9 cellular contexts compared by ENCODE assay signal in genomic region chr12:127145543-127145928, GRCh38.
DNase-seq lines count a peak whose midpoint lies in the region; ATAC-seq, FAIRE-seq and TF ChIP-seq lines count a peak whose summit lies in the region.
"Had no signal": no experiment of that assay in that cellular context is flagged by ENCODE, and none has a peak within 500 bp of the region (broad histone marks: within the 10 kb centered on the region; RNA-seq: fewer than 3 reads in every experiment).

No MANE protein-coding gene starts in this region.

- BruUV-seq in K562 (replicated peaks; lab: Mats Ljungman, UMichigan), result no TSS peak

- H3K27ac ChIP-seq in K562 (ENCODE audit: extremely low read depth, low read depth, low read length), result peak overlapping the region; percentile 95
- H3K27ac ChIP-seq in temporal lobe (ENCODE audit: low read depth, low read length), result peak overlapping the region; percentile 31

- H2AFZ ChIP-seq in K562 (ENCODE audit: low read depth, low read length), result peak overlapping the region; percentile 82

- 19% methylated on average over 5 of the region's 5 CpGs for WGBS in K562 (ENCODE audit: insufficient coverage, low coverage, missing lambda C conversion rate)

- CTCF ChIA-PET in activated CD8-positive, alpha-beta memory T cell treated with anti-CD3 and anti-CD28 coated beads, Interleukin-2, amount 10 ng/mL, durations not matched to agents 7 days and 5 days (lab: Charles Lee), result no interaction called here
- CTCF ChIA-PET in K562 (lab: Yijun Ruan, JAX; ENCODE audit: low intra/inter-chr PET ratio), result no interaction called here

- H3K27me3 ChIP-seq in K562 (ENCODE audit: control insufficient read depth in 2 of 2, insufficient read depth in 2 of 2, low read length in 2 of 2), result no peaks in the 10 kb centered on the region

- peaks cover 2% of the 10 kb centered on the region for H3K36me3 Mint-ChIP-seq in activated CD8-positive, alpha-beta memory T cell treated with anti-CD3 and anti-CD28 coated beads, Interleukin-2, amount 10 ng/mL, durations not matched to agents 7 days and 5 days

- peaks cover 16% of the 10 kb centered on the region for H3K27me3 Mint-ChIP-seq in activated CD8-positive, alpha-beta memory T cell treated with anti-CD3 and anti-CD28 coated beads, Interleukin-2, amount 10 ng/mL, durations not matched to agents 7 days and 5 days

- H3K9me3 ChIP-seq in K562 (replicated peaks; ENCODE audit: control insufficient read depth, insufficient read depth, low read depth, low read length), result 0 out of 2 replicates have a peak, but pooled peaks cover 4% of the 10 kb centered on the region

- peak overlapping the region; percentile 78 for H3K27ac Mint-ChIP-seq in activated CD8-positive, alpha-beta memory T cell treated with anti-CD3 and anti-CD28 coated beads, Interleukin-2, amount 10 ng/mL, durations not matched to agents 7 days and 5 days
- H3K27ac Mint-ChIP-seq: B cell had no signal

- H4K20me1 ChIP-seq in K562 (replicated peaks; ENCODE audit: control insufficient read depth, insufficient read depth, low read length), result no peaks in the 10 kb centered on the region

- H3K9ac ChIP-seq in K562 (ENCODE audit: insufficient read depth in 1 of 2, low read depth in 2 of 2, low read length in 2 of 2), result peak overlapping the region; percentile 91 to 98; a peak in 3 of 4 replicates

- ATAC-seq in activated CD8-positive, alpha-beta memory T cell treated with anti-CD3 and anti-CD28 coated beads, Interleukin-2, amount 10 ng/mL, durations not matched to agents 7 days and 5 days, result no peak
- no peak for ATAC-seq in K562
- peak; percentile 36 for ATAC-seq in left colon
- no peak for ATAC-seq in GM21576 (IDR thresholded peaks at IDR 0.05; ENCODE audit: unreplicated experiment)

- no peak for TF ChIP-seq CTCF in K562 (IDR thresholded peaks at IDR 0.05 in 2 of 3, conservative IDR thresholded peaks at IDR 0.05 in 1 of 3; ENCODE audit: insufficient read depth in 2 of 3, low read depth in 1 of 3, low read length in 3 of 3)

- peaks cover 10 to 15% of the 10 kb centered on the region in 2 experiments; a peak in 4 of 5 replicates for H3K4me1 ChIP-seq in K562 (replicated peaks in 1 of 2; ENCODE audit: control insufficient read depth in 2 of 2, insufficient read depth in 2 of 2, low read length in 2 of 2)

- no peak for DNase-seq in activated CD8-positive, alpha-beta memory T cell treated with anti-CD3 and anti-CD28 coated beads, Interleukin-2, amount 10 ng/mL, durations not matched to agents 7 days and 5 days
- no peak for DNase-seq in activated CD8-positive, alpha-beta memory T cell treated with anti-CD3 and anti-CD28 coated beads for 24 hours
- DNase-seq in K562 (ENCODE audit: extremely low read depth in 1 of 4, low spot score in 3 of 4) (no peak), left colon (no peak), HuH-7 (ENCODE audit: low spot score) (no peak), inferior parietal cortex (ENCODE audit: extremely low spot score) (no peak)

- peaks cover 11% of the 10 kb centered on the region for H3K4me1 Mint-ChIP-seq in activated CD8-positive, alpha-beta memory T cell treated with anti-CD3 and anti-CD28 coated beads, Interleukin-2, amount 10 ng/mL, durations not matched to agents 7 days and 5 days
- H3K4me1 Mint-ChIP-seq: B cell had no signal

- no peak for FAIRE-seq in K562 (lab: Jason Lieb, UNC)

- intact Hi-C loops in K562 (cut with micrococcal nuclease) (loop anchor here (5.0 kb wide), 1 partner anchor 147 kb away; no protein-coding TSS in a partner anchor), left colon (cut with DNase I, micrococcal nuclease) (no loop called here)

- peaks cover 53% of the 10 kb centered on the region for H3K36me3 ChIP-seq in K562 (ENCODE audit: control insufficient read depth, insufficient read depth, low read length)

- H3K4me2 ChIP-seq in K562 (ENCODE audit: insufficient read depth, low read length), result peak overlapping the region; percentile 90

- TF ChIP-seq POLR2A in K562 (conservative IDR thresholded peaks at IDR 0.05), result no peak

- in situ Hi-C loops in K562 (cut with MboI), result no loop called here

- TF ChIP-seq RAD21 in K562 (CRISPR knock-in tag; conservative IDR thresholded peaks at IDR 0.05 in 1 of 2, IDR thresholded peaks at IDR 0.05 in 1 of 2), result no peak

- peaks cover 68% of the 10 kb centered on the region for H3K79me2 ChIP-seq in K562 (ENCODE audit: control insufficient read depth, insufficient read depth, low read length)

- no peak for TF ChIP-seq EP300 in K562 (IDR thresholded peaks at IDR 0.05; ENCODE audit: low read length)

- H3K9me3 Mint-ChIP-seq in activated CD8-positive, alpha-beta memory T cell treated with anti-CD3 and anti-CD28 coated beads, Interleukin-2, amount 10 ng/mL, durations not matched to agents 7 days and 5 days (ENCODE audit: low read depth), result peaks cover 2% of the 10 kb centered on the region

- POLR2A ChIA-PET in K562 (lab: Yijun Ruan, JAX), result interaction anchor here (1.4 kb wide), 1 partner anchor 9 kb away, joined by 3 read pairs; no protein-coding TSS in a partner anchor

- peak overlapping the region; percentile 79 for H3K4me3 Mint-ChIP-seq in activated CD8-positive, alpha-beta memory T cell treated with anti-CD3 and anti-CD28 coated beads, Interleukin-2, amount 10 ng/mL, durations not matched to agents 7 days and 5 days
- H3K4me3 Mint-ChIP-seq: B cell had no signal

- peak overlapping the region; percentile 73 for H3K4me3 ChIP-seq in K562

- no peaks in the 10 kb centered on the region for H3K9me1 ChIP-seq in K562 (ENCODE audit: control insufficient read depth, insufficient read depth, low read length)

TF ChIP-seq in K562, 482 proteins besides CTCF, POLR2A, EP300 and RAD21:
- TF ChIP-seq TEAD4 (IDR thresholded peaks at IDR 0.05; ENCODE audit: low read length), result 0 out of 2 replicates have a peak, but pooled peaks have one; percentile 11
- no peak for TF ChIP-seq TEAD4 (CRISPR knock-in tag; IDR thresholded peaks at IDR 0.05; ENCODE audit: borderline replicate concordance)
- no peak for TF ChIP-seq PTTG1 (tag; IDR thresholded peaks at IDR 0.05; ENCODE audit: low read depth)
- no peak for TF ChIP-seq CEBPG (CRISPR knock-in tag; IDR thresholded peaks at IDR 0.05)
- TF ChIP-seq CEBPG (tag; conservative IDR thresholded peaks at IDR 0.05 in 1 of 2, IDR thresholded peaks at IDR 0.05 in 1 of 2), result 0 out of 4 replicates have a peak, but pooled peaks of 1 of the 2 experiments have one; percentile 13
- TF ChIP-seq FOXK2 (conservative IDR thresholded peaks at IDR 0.05 in 1 of 2, IDR thresholded peaks at IDR 0.05 in 1 of 2; ENCODE audit: low read depth in 2 of 2), result 0 out of 4 replicates have a peak, but pooled peaks of 1 of the 2 experiments have one; percentile 12
